ENCODE assay signal across 9 cellular contexts in genomic region chr17:75069783-75070182, GRCh38. TPM values are rescaled to one million over a fixed set of nuclear protein-coding genes. Genes with fewer than 3 reads are reported as not detected.
A peak's percentile ranks its signal among the peaks of the same experiment; 100 is the strongest.
DNase-seq lines count a peak whose midpoint lies in the region; ATAC-seq and TF ChIP-seq lines count a peak whose summit lies in the region.
"Had no signal": no experiment of that assay in that cellular context is flagged by ENCODE, and none has a peak within 500 bp of the region (broad histone marks: within the 10 kb centered on the region; RNA-seq: fewer than 3 reads in every experiment).

No MANE protein-coding gene starts in this region.

- H2AFZ ChIP-seq in Karpas-422 (ENCODE audit: low read length) = no peak overlapping the region

- H3K27me3 ChIP-seq in Karpas-422 (ENCODE audit: low read length) = no peaks in the 10 kb centered on the region
- H3K27me3 ChIP-seq in brain microvascular endothelial cell (replicated peaks) = no peaks in the 10 kb centered on the region
- H3K27me3 ChIP-seq in naive thymus-derived CD4-positive, alpha-beta T cell (ENCODE audit: control insufficient read depth in 2 of 2, insufficient read depth in 2 of 2, low read length in 2 of 2) = no peaks in the 10 kb centered on the region

- POLR2A ChIA-PET in naive thymus-derived CD4-positive, alpha-beta T cell (lab: Charles Lee) = interaction anchor here (1.1 to 3.5 kb wide), 3 partner anchors 10 to 45 kb away, joined by 5 to 20 read pairs (median 6); partner anchors contain the start of gene SLC16A5

- H3K36me3 ChIP-seq in Karpas-422 (ENCODE audit: insufficient read depth, low read length) (no peaks in the 10 kb centered on the region), brain microvascular endothelial cell (replicated peaks) (no peaks in the 10 kb centered on the region)
- peaks cover 0 to 5% (median 0%) of the 10 kb centered on the region in 3 experiments for H3K36me3 ChIP-seq in naive thymus-derived CD4-positive, alpha-beta T cell (ENCODE audit: control insufficient read depth in 2 of 3, insufficient read depth in 3 of 3, low read length in 3 of 3)

- H3K9me2 ChIP-seq in Karpas-422 (replicated peaks; ENCODE audit: insufficient read depth, low read length) = no peaks in the 10 kb centered on the region

- H3K9ac ChIP-seq in Karpas-422 (ENCODE audit: low read length) = no peak overlapping the region

- peak overlapping the region in 1 of 10 donors; percentile 54 for H3K4me3 Mint-ChIP-seq in naive thymus-derived CD4-positive, alpha-beta T cell

- no peaks in the 10 kb centered on the region for H4K20me1 ChIP-seq in Karpas-422 (ENCODE audit: insufficient read depth, low read depth, low read length)

- H3K27ac Mint-ChIP-seq in naive thymus-derived CD4-positive, alpha-beta T cell = peak overlapping the region in 7 of 9 donors; percentile 14 to 75 (median 42)

- H3K79me2 ChIP-seq in Karpas-422 (ENCODE audit: low read length) = no peaks in the 10 kb centered on the region

- no peak overlapping the region for H3K27ac ChIP-seq in Karpas-422 (ENCODE audit: low read length)
- no peak overlapping the region for H3K27ac ChIP-seq in brain microvascular endothelial cell
- H3K27ac ChIP-seq in naive thymus-derived CD4-positive, alpha-beta T cell (ENCODE audit: low read depth, low read length) = no peak overlapping the region

- peaks cover 0 to 4% (median 0%) of the 10 kb centered on the region in 5 donors for H3K36me3 Mint-ChIP-seq in naive thymus-derived CD4-positive, alpha-beta T cell

- no peak overlapping the region for H3K4me2 ChIP-seq in Karpas-422 (ENCODE audit: low read depth, low read length, poor library complexity, severe bottlenecking)

- H3K4me1 Mint-ChIP-seq in naive thymus-derived CD4-positive, alpha-beta T cell = peaks cover 13 to 36% (median 28%) of the 10 kb centered on the region in 7 donors

- DNase-seq in EH (ENCODE audit: low read depth) (peak; percentile 53), Karpas-422 (peak; percentile 55), brain microvascular endothelial cell (no peak), DMS79 treated with DMSO at 0.1 percent for 48 hours (lab: John Stamatoyannopoulos, UW) (no peak)
- peak in 1 of 9 donors; percentile 40 for DNase-seq in naive thymus-derived CD4-positive, alpha-beta T cell
- DNase-seq: activated T-cell treated with anti-CD3 and anti-CD28 coated beads, Interleukin-2, amount 50 U/mL, for 48 hours; NCI-H2081 had no signal

- in situ Hi-C loops in brain microvascular endothelial cell (cut with HindIII; ENCODE audit: low pct_ligation_motif_present, low sequenced_read_pairs) = no loop called here

- no peaks in the 10 kb centered on the region for H3K9me3 ChIP-seq in Karpas-422 (ENCODE audit: low read length)
- no peaks in the 10 kb centered on the region for H3K9me3 ChIP-seq in naive thymus-derived CD4-positive, alpha-beta T cell (ENCODE audit: control insufficient read depth in 2 of 3, low read length in 3 of 3)

- TF ChIP-seq CTCF in brain microvascular endothelial cell (IDR thresholded peaks at IDR 0.05; ENCODE audit: low read depth, low read length, missing control alignments) = peak; percentile 65

- H3K27me3 Mint-ChIP-seq in naive thymus-derived CD4-positive, alpha-beta T cell = no peaks in the 10 kb centered on the region

- CTCF ChIA-PET in naive thymus-derived CD4-positive, alpha-beta T cell (lab: Charles Lee) = interaction anchor here (0.6 to 2.1 kb wide), 11 partner anchors 9 to 123 kb away, joined by 3 to 9 read pairs (median 5); partner anchors contain the start of gene MRPL58

- H3K9me3 Mint-ChIP-seq in naive thymus-derived CD4-positive, alpha-beta T cell = peaks cover 0 to 2% (median 0%) of the 10 kb centered on the region in 11 donors

- H3K4me3 ChIP-seq in Karpas-422 (ENCODE audit: low read length) = no peak overlapping the region
- H3K4me3 ChIP-seq in brain microvascular endothelial cell (ENCODE audit: low read depth, low read length) = no peak overlapping the region
- no peak overlapping the region for H3K4me3 ChIP-seq in naive thymus-derived CD4-positive, alpha-beta T cell (ENCODE audit: low read length)

- intact Hi-C loops in naive thymus-derived CD4-positive, alpha-beta T cell (cut with micrococcal nuclease) = loop anchor here in 1 of 2 donors (5.0 kb wide), 1 partner anchor 38 kb away; the partner anchor contains the start of gene ARMC7

- peak; percentile 47 for ATAC-seq in naive thymus-derived CD4-positive, alpha-beta T cell
- ATAC-seq in HG03135 (IDR thresholded peaks at IDR 0.05; ENCODE audit: unreplicated experiment) (no peak), GM21576 (IDR thresholded peaks at IDR 0.05; ENCODE audit: unreplicated experiment) (no peak)

- H3K4me1 ChIP-seq in Karpas-422 (ENCODE audit: low read length) = no peaks in the 10 kb centered on the region
- peaks cover 7 to 9% of the 10 kb centered on the region in 2 donors for H3K4me1 ChIP-seq in naive thymus-derived CD4-positive, alpha-beta T cell (ENCODE audit: control insufficient read depth in 2 of 2, insufficient read depth in 2 of 2, low read length in 2 of 2)

RNA-seq across cellular contexts. Expression of gene SLC16A5, which starts 18.0 kb away (rescaled TPM):
- not detected in 2 replicates for total RNA-seq in Karpas-422 (2014; rRNA removed; shearing (Covaris generic); ENCODE audit: low replicate concordance)
- 10 to 100 TPM in 4 of 5 experiments, 1 to 10 TPM in 1; 9.2 to 26.3 (median 24.5) TPM for total RNA-seq in naive thymus-derived CD4-positive, alpha-beta T cell
- 1 to 10 TPM; 5.9 to 7.6 TPM for polyA plus RNA-seq in naive thymus-derived CD4-positive, alpha-beta T cell

RNA-seq across cellular contexts. Expression of gene KCTD2, which starts 22.8 kb away (rescaled TPM):
- 21.0 and 24.7 TPM in 2 replicates for total RNA-seq in Karpas-422 (2014; rRNA removed; shearing (Covaris generic); ENCODE audit: low replicate concordance)
- total RNA-seq in naive thymus-derived CD4-positive, alpha-beta T cell = 10 to 100 TPM; 19.5 to 35.7 (median 23.0) TPM
- 1 to 10 TPM; 4.8 to 8.7 TPM for polyA plus RNA-seq in naive thymus-derived CD4-positive, alpha-beta T cell

RNA-seq across cellular contexts. Expression of gene ATP5PD, which starts 23.0 kb away (rescaled TPM):
- 186 and 187 TPM in 2 replicates for total RNA-seq in Karpas-422 (2014; rRNA removed; shearing (Covaris generic); ENCODE audit: low replicate concordance)
- 100 to 1,000 TPM; 113 to 195 (median 161) TPM for total RNA-seq in naive thymus-derived CD4-positive, alpha-beta T cell
- 100 to 1,000 TPM; 362 to 478 TPM for polyA plus RNA-seq in naive thymus-derived CD4-positive, alpha-beta T cell

RNA-seq across cellular contexts. Expression of gene ARMC7, which starts 40.0 kb away (rescaled TPM):
- total RNA-seq in Karpas-422 (2014; rRNA removed; shearing (Covaris generic); ENCODE audit: low replicate concordance) = 6.1 and 12.8 TPM in 2 replicates
- 10 to 100 TPM in 4 of 5 experiments, 1 to 10 TPM in 1; 5.8 to 18.9 (median 17.8) TPM for total RNA-seq in naive thymus-derived CD4-positive, alpha-beta T cell
- polyA plus RNA-seq in naive thymus-derived CD4-positive, alpha-beta T cell = 1 to 10 TPM; 1.8 to 4.4 TPM

RNA-seq across cellular contexts. Expression of gene MRPL58, which starts 57.3 kb away (rescaled TPM):
- 33.8 and 34.6 TPM in 2 replicates for total RNA-seq in Karpas-422 (2014; rRNA removed; shearing (Covaris generic); ENCODE audit: low replicate concordance)
- 10 to 100 TPM; 11.7 to 46.1 (median 23.0) TPM for total RNA-seq in naive thymus-derived CD4-positive, alpha-beta T cell
- 10 to 100 TPM; 55.3 to 71.4 TPM for polyA plus RNA-seq in naive thymus-derived CD4-positive, alpha-beta T cell

Comparison
In these comparisons a context has a peak if more than half of its experiments do, and no peak if none do; other contexts are left out.
1. DNase-seq: peak in EH (single experiment) and Karpas-422 (single experiment); none in brain microvascular endothelial cell (single experiment) and DMS79 treated with DMSO at 0.1 percent for 48 hours (single experiment).
2. RNA of gene SLC16A5, which starts 18.0 kb away (total RNA-seq): 9.2 to 26.3 TPM in naive thymus-derived CD4-positive, alpha-beta T cell; not detected in Karpas-422; every median in the first group is over 10 times any median in the second.